ENCODE assay signal across 1 cellular context in genomic region chr22:30879398-30879797, GRCh38.
TF ChIP-seq lines count a peak whose summit lies in the region.

No MANE protein-coding gene starts in this region.

TF ChIP-seq in HepG2, 621 proteins besides CTCF, POLR2A, EP300 and RAD21 (continued from another document):
- TF ChIP-seq ZFP91 (CRISPR knock-in tag; IDR thresholded peaks at IDR 0.05; ENCODE audit: borderline replicate concordance) (0 out of 2 replicates have a peak, but pooled peaks have one; percentile 25), ZNF124 (CRISPR knock-in tag; IDR thresholded peaks at IDR 0.05) (no peak)
